11 cellular contexts compared by ENCODE assay signal in genomic region chr3:63232764-63233396, GRCh38. TPM values are rescaled to one million over a fixed set of nuclear protein-coding genes. Genes with fewer than 3 reads are reported as not detected.
DNase-seq lines count a peak whose midpoint lies in the region; ATAC-seq and TF ChIP-seq lines count a peak whose summit lies in the region.
"Had no signal": no experiment of that assay in that cellular context is flagged by ENCODE, and none has a peak within 500 bp of the region (broad histone marks: within the 10 kb centered on the region; RNA-seq: fewer than 3 reads in every experiment).

No MANE protein-coding gene starts in this region.

- H3K4me1 ChIP-seq in upper lobe of left lung = no peaks in the 10 kb centered on the region

- peak; percentile 54 for ATAC-seq in SK-N-SH treated with all-trans-retinoic acid at 6 μM for 48 hours
- no peak for ATAC-seq in GM21528 (IDR thresholded peaks at IDR 0.05; ENCODE audit: low FRiP score, unreplicated experiment)
- no peak for ATAC-seq in upper lobe of left lung (ENCODE audit: low FRiP score in 2 of 2)
- ATAC-seq: activated T-helper 17 cell treated with anti-CD3 and anti-CD28 coated beads, Interleukin-2, amount 50 U/mL, for 72 hours had no signal

- H3K9me3 ChIP-seq in upper lobe of left lung = no peaks in the 10 kb centered on the region

- in situ Hi-C loops in GM13977 (cut with MboI; ENCODE audit: low pct_unique_long_range_greater_than_20kb, low sequenced_read_pairs, unreplicated experiment) = no loop called here

- H3K36me3 ChIP-seq in upper lobe of left lung = no peaks in the 10 kb centered on the region

- no peak overlapping the region for H3K4me3 ChIP-seq in AG09309 (ENCODE audit: control insufficient read depth, low read depth, low read length)
- H3K4me3 ChIP-seq in upper lobe of left lung = no peak overlapping the region

- TF ChIP-seq CTCF in AG09309 (IDR thresholded peaks at IDR 0.05; ENCODE audit: control insufficient read depth, insufficient read depth, low read depth, low read length, missing control alignments) (peak; percentile 21), GM13977 (IDR thresholded peaks at IDR 0.05; ENCODE audit: extremely low read depth, insufficient read depth, missing control alignments) (peak; percentile 28), upper lobe of left lung (IDR thresholded peaks at IDR 0.05) (peak in 2 of 6 experiments; percentile 9 to 13)

- H3K27ac ChIP-seq in upper lobe of left lung = no peak overlapping the region

- TF ChIP-seq POLR2A in upper lobe of left lung (IDR thresholded peaks at IDR 0.05) = no peak

- WGBS in upper lobe of left lung, 2 donors = 66 to 67% methylated on average over 3 of the region's 3 CpGs

- DNase-seq in AG09309 (ENCODE audit: low read depth) = no peak
- DNase-seq in GM13977 (ENCODE audit: low spot score) = no peak
- peak; percentile 50 for DNase-seq in inferior parietal cortex (ENCODE audit: extremely low spot score)
- DNase-seq in MV-4-11 (lab: John Stamatoyannopoulos, UW) = no peak
- no peak for DNase-seq in NCI-H2196 treated with DMSO at 0.1 percent for 48 hours (lab: John Stamatoyannopoulos, UW; ENCODE audit: unreplicated experiment)
- no peak for DNase-seq in upper lobe of left lung
- DNase-seq: T-helper 1 cell had no signal

- H3K27me3 ChIP-seq in upper lobe of left lung = no peaks in the 10 kb centered on the region

- no peak for TF ChIP-seq EP300 in upper lobe of left lung (IDR thresholded peaks at IDR 0.05)

TF ChIP-seq in SK-N-SH treated with all-trans-retinoic acid at 6 μM for 48 hours, 23 proteins besides CTCF, POLR2A, EP300 and RAD21:
- TF ChIP-seq ISL1 (CRISPR knock-in tag; IDR thresholded peaks at IDR 0.05) (0 out of 2 replicates have a peak, but pooled peaks have one; percentile 26), PATZ1 (CRISPR knock-in tag; IDR thresholded peaks at IDR 0.05; ENCODE audit: borderline replicate concordance) (no peak)
TF ChIP-seq in SK-N-SH treated with all-trans-retinoic acid at 6 μM for 48 hours: peak in this region for 1.

RNA-seq across cellular contexts. Expression of gene SYNPR, which starts 45.2 kb away (rescaled TPM):
- total RNA-seq in upper lobe of left lung = not detected
- total RNA-seq: activated T-helper 17 cell treated with anti-CD3 and anti-CD28 coated beads, Interleukin-2, amount 50 U/mL, for 72 hours; omental fat pad had no signal
